In genomic region chr12:100020370-100020769, GRCh38 we compare ENCODE assay signal across 2 cellular contexts.
TF ChIP-seq lines count a peak whose summit lies in the region.

No MANE protein-coding gene starts in this region.

TF ChIP-seq in SK-N-SH treated with all-trans-retinoic acid at 6 μM for 48 hours, 23 proteins besides CTCF, POLR2A, EP300 and RAD21 (continued from another document):
- no peak for TF ChIP-seq TSHZ2 (CRISPR knock-in tag; IDR thresholded peaks at IDR 0.05)
- TF ChIP-seq ARNTL (CRISPR knock-in tag; IDR thresholded peaks at IDR 0.05; ENCODE audit: borderline replicate concordance, low read depth) = no peak
- TF ChIP-seq BACH2 (CRISPR knock-in tag; IDR thresholded peaks at IDR 0.05; ENCODE audit: borderline replicate concordance) = no peak
- TF ChIP-seq TOX (CRISPR knock-in tag; IDR thresholded peaks at IDR 0.05; ENCODE audit: borderline replicate concordance) = no peak
- TF ChIP-seq OSR1 (CRISPR knock-in tag; IDR thresholded peaks at IDR 0.05) = no peak

TF ChIP-seq in SK-N-SH, 30 proteins besides CTCF, POLR2A, EP300 and RAD21 (continued from another document):
- TF ChIP-seq MEF2A (IDR thresholded peaks at IDR 0.05; ENCODE audit: borderline replicate concordance, low read depth) (no peak), IRF3 (IDR thresholded peaks at IDR 0.05; ENCODE audit: low read depth, low read length) (no peak), FOSL2 (IDR thresholded peaks at IDR 0.05; ENCODE audit: borderline replicate concordance, low read depth) (no peak), GATA2 (CRISPR knock-in tag; IDR thresholded peaks at IDR 0.05) (no peak), RCOR1 (IDR thresholded peaks at IDR 0.05; ENCODE audit: low read length) (no peak), USF1 (IDR thresholded peaks at IDR 0.05; ENCODE audit: borderline replicate concordance, low read depth) (no peak), PBX3 (IDR thresholded peaks at IDR 0.05) (no peak), RFX5 (IDR thresholded peaks at IDR 0.05; ENCODE audit: low read length) (no peak), SMC3 (IDR thresholded peaks at IDR 0.05; ENCODE audit: low read depth, low read length) (no peak), TAF1 (IDR thresholded peaks at IDR 0.05; ENCODE audit: borderline replicate concordance, low read depth, low read length) (no peak), USF2 (IDR thresholded peaks at IDR 0.05; ENCODE audit: borderline replicate concordance, low read depth, low read length) (no peak), MAX (IDR thresholded peaks at IDR 0.05; ENCODE audit: low read depth) (no peak), NFIC (IDR thresholded peaks at IDR 0.05; ENCODE audit: borderline replicate concordance) (no peak), ELF1 (IDR thresholded peaks at IDR 0.05) (no peak)
TF ChIP-seq in SK-N-SH: peak in this region for 0.
